In genomic region chr4:77819836-77820679, GRCh38 we compare ENCODE assay signal across 8 cellular contexts.
DNase-seq lines count a peak whose midpoint lies in the region; ATAC-seq lines count a peak whose summit lies in the region.

No MANE protein-coding gene starts in this region.

- DNase-seq in AML-193 (lab: John Stamatoyannopoulos, UW) (peak; percentile 77 to 82), NCI-H345 treated with DMSO at 0.1 percent for 48 hours (lab: John Stamatoyannopoulos, UW; ENCODE audit: unreplicated experiment) (peak; percentile 60), cerebellar nuclear complex (lab: John Stamatoyannopoulos, UW) (peak; percentile 42 to 82), kidney tubule cell (ENCODE audit: low spot score) (peak; percentile 87)
- peak; percentile 97 for DNase-seq in activated CD4-positive, CD25-positive, alpha-beta regulatory T cell treated with anti-CD3 and anti-CD28 coated beads, Interleukin-2, amount 50 U/mL, for 72 hours
- DNase-seq in stimulated activated CD4-positive, alpha-beta T cell treated with anti-CD3 and anti-CD28 coated beads, Interleukin-1b, Interleukin-23, amount 100 ng/mL, for 24 hours (ENCODE audit: low read depth in 4 of 4, low spot score in 1 of 4): peak; percentile 88 to 94 (median 92)

- peak; percentile 83 for ATAC-seq in GM19023 (IDR thresholded peaks at IDR 0.05; ENCODE audit: unreplicated experiment)
- peak; percentile 82 for ATAC-seq in HG03196 (IDR thresholded peaks at IDR 0.05; ENCODE audit: unreplicated experiment)

Comparison
In these comparisons a context has a peak if more than half of its experiments do, and no peak if none do; other contexts are left out.
1. Peak in every context shown above with its lines: DNase-seq and ATAC-seq.